8 cellular contexts compared by ENCODE assay signal in genomic region chr1:45686081-45687013, GRCh38. TPM values are rescaled to one million over a fixed set of nuclear protein-coding genes. Genes with fewer than 3 reads are reported as not detected.
DNase-seq lines count a peak whose midpoint lies in the region; ATAC-seq, FAIRE-seq and TF ChIP-seq lines count a peak whose summit lies in the region.

A gene with protein sequence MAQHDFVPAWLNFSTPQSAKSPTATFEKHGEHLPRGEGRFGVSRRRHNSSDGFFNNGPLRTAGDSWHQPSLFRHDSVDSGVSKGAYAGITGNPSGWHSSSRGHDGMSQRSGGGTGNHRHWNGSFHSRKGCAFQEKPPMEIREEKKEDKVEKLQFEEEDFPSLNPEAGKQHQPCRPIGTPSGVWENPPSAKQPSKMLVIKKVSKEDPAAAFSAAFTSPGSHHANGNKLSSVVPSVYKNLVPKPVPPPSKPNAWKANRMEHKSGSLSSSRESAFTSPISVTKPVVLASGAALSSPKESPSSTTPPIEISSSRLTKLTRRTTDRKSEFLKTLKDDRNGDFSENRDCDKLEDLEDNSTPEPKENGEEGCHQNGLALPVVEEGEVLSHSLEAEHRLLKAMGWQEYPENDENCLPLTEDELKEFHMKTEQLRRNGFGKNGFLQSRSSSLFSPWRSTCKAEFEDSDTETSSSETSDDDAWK (minus strand): TSS chr1:45686533. CDS start chr1:45659087, 27,446 bp downstream.

- H3K4me3 ChIP-seq in Caco-2 (ENCODE audit: low read depth, low read length) (peak within 1 kb of the TSS; percentile 77), endocrine pancreas (ENCODE audit: control insufficient read depth, insufficient read depth, low read length) (peak within 1 kb of the TSS; percentile 99), mesodermal cell (ENCODE audit: extremely low read depth, insufficient read depth, low read length, poor library complexity, severe bottlenecking) (peak within 1 kb of the TSS; percentile 98)

- peak; percentile 95 to 97 for DNase-seq in Caco-2
- peak; percentile 94 for DNase-seq in HTR-8/SVneo (ENCODE audit: insufficient read length, low spot score)
- DNase-seq in NOMO-1 treated with dmso at 0.1 percent for 144 hours (lab: John Stamatoyannopoulos, UW; ENCODE audit: unreplicated experiment): peak; percentile 94
- DNase-seq in activated CD8-positive, alpha-beta memory T cell treated with anti-CD3 and anti-CD28 coated beads, Interleukin-2, amount 10 ng/mL, durations not matched to agents 7 days and 5 days: peak; percentile 99
- DNase-seq in stimulated activated CD8-positive, alpha-beta memory T cell treated with anti-CD3 and anti-CD28 coated beads, Interleukin-15, amount 100 ng/mL, for 4 hours (ENCODE audit: low read depth in 2 of 2): peak; percentile 95 to 96

- H3K9ac ChIP-seq in endocrine pancreas (ENCODE audit: control insufficient read depth, insufficient read depth, low read length): peak within 1 kb of the TSS; percentile 97

- ATAC-seq in GM21360 (IDR thresholded peaks at IDR 0.05; ENCODE audit: unreplicated experiment): peak; percentile 54
- ATAC-seq in activated CD8-positive, alpha-beta memory T cell treated with anti-CD3 and anti-CD28 coated beads, Interleukin-2, amount 10 ng/mL, durations not matched to agents 7 days and 5 days: peak; percentile 71

- H3K4me1 ChIP-seq in Caco-2: no peaks in the 10 kb centered on the region; the same call in 1 of the 2 replicates
- H3K4me1 ChIP-seq in endocrine pancreas (ENCODE audit: control insufficient read depth, insufficient read depth, low read length): peaks cover 11% of the 10 kb centered on the region
- peaks cover 3% of the 10 kb centered on the region for H3K4me1 ChIP-seq in mesodermal cell (ENCODE audit: control insufficient read depth, insufficient read depth, low read length, poor library complexity, severe bottlenecking)

- H3K27ac ChIP-seq in mesodermal cell (ENCODE audit: low read depth, low read length, severe bottlenecking): peak within 1 kb of the TSS; percentile 86

- POLR2A ChIA-PET in Caco-2 (lab: Charles Lee): interaction anchor here (0.6 to 1.5 kb wide), 10 partner anchors 17 to 357 kb away, joined by 3 to 6 read pairs (median 4); partner anchors contain the start of genes IPP and MAST2

- H3K36me3 ChIP-seq in Caco-2 (ENCODE audit: control insufficient read depth, insufficient read depth, low read length): no peaks in the 10 kb centered on the region
- H3K36me3 ChIP-seq in endocrine pancreas (ENCODE audit: control insufficient read depth, insufficient read depth, low read length): no peaks in the 10 kb centered on the region
- peaks cover 6% of the 10 kb centered on the region for H3K36me3 ChIP-seq in mesodermal cell (ENCODE audit: control insufficient read depth, insufficient read depth, low read length)

- no peaks in the 10 kb centered on the region for H3K4me1 Mint-ChIP-seq in Caco-2 (ENCODE audit: low read depth, unreplicated experiment)
- H3K4me1 Mint-ChIP-seq in activated CD8-positive, alpha-beta memory T cell treated with anti-CD3 and anti-CD28 coated beads, Interleukin-2, amount 10 ng/mL, durations not matched to agents 7 days and 5 days: peaks cover 37% of the 10 kb centered on the region

- H3K9me3 Mint-ChIP-seq in Caco-2 (ENCODE audit: unreplicated experiment): no peaks in the 10 kb centered on the region
- H3K9me3 Mint-ChIP-seq in activated CD8-positive, alpha-beta memory T cell treated with anti-CD3 and anti-CD28 coated beads, Interleukin-2, amount 10 ng/mL, durations not matched to agents 7 days and 5 days (ENCODE audit: low read depth): no peaks in the 10 kb centered on the region

- CTCF ChIA-PET in Caco-2 (lab: Charles Lee): interaction anchor here (0.8 kb wide), 1 partner anchor 10 kb away, joined by 3 read pairs; no protein-coding TSS in a partner anchor
- CTCF ChIA-PET in activated CD8-positive, alpha-beta memory T cell treated with anti-CD3 and anti-CD28 coated beads, Interleukin-2, amount 10 ng/mL, durations not matched to agents 7 days and 5 days (lab: Charles Lee): interaction anchor here (0.6 to 1.8 kb wide), 12 partner anchors 8 to 558 kb away, joined by 3 to 5 read pairs (median 3); partner anchors contain the start of gene IPP

- H3K36me3 Mint-ChIP-seq in Caco-2 (ENCODE audit: insufficient read depth, unreplicated experiment): peaks cover 31% of the 10 kb centered on the region
- H3K36me3 Mint-ChIP-seq in activated CD8-positive, alpha-beta memory T cell treated with anti-CD3 and anti-CD28 coated beads, Interleukin-2, amount 10 ng/mL, durations not matched to agents 7 days and 5 days: peaks cover 16% of the 10 kb centered on the region

- H3K4me3 Mint-ChIP-seq in Caco-2 (ENCODE audit: unreplicated experiment): peak within 1 kb of the TSS; percentile 84
- H3K4me3 Mint-ChIP-seq in activated CD8-positive, alpha-beta memory T cell treated with anti-CD3 and anti-CD28 coated beads, Interleukin-2, amount 10 ng/mL, durations not matched to agents 7 days and 5 days: peak within 1 kb of the TSS; percentile 91

- H3K27me3 ChIP-seq in Caco-2 (replicated peaks; ENCODE audit: control insufficient read depth, insufficient read depth, low read length): no peaks in the 10 kb centered on the region
- no peaks in the 10 kb centered on the region for H3K27me3 ChIP-seq in endocrine pancreas (ENCODE audit: control insufficient read depth, insufficient read depth, low read length)

- peak; percentile 76 for FAIRE-seq in HTR-8/SVneo (lab: Jason Lieb, UNC)

- intact Hi-C loops in Caco-2 (cut with micrococcal nuclease; ENCODE audit: unreplicated experiment): loop anchor here (1.0 to 10.0 kb wide), 5 partner anchors 64 to 195 kb away; partner anchors contain the start of genes IPP, NASP and TESK2

- no TSS peak for BruUV-seq in Caco-2 (replicated peaks; lab: Mats Ljungman, UMichigan)

- no peaks in the 10 kb centered on the region for H3K27me3 Mint-ChIP-seq in Caco-2 (ENCODE audit: insufficient read depth, unreplicated experiment)
- H3K27me3 Mint-ChIP-seq in activated CD8-positive, alpha-beta memory T cell treated with anti-CD3 and anti-CD28 coated beads, Interleukin-2, amount 10 ng/mL, durations not matched to agents 7 days and 5 days: no peaks in the 10 kb centered on the region

- H3K9me3 ChIP-seq in Caco-2 (no peaks in the 10 kb centered on the region), endocrine pancreas (ENCODE audit: control insufficient read depth, low read length) (no peaks in the 10 kb centered on the region), mesodermal cell (ENCODE audit: control insufficient read depth, low read length) (no peaks in the 10 kb centered on the region)

- TF ChIP-seq CTCF in Caco-2 (IDR thresholded peaks at IDR 0.05; ENCODE audit: insufficient read depth in 1 of 2, low read depth in 1 of 2, low read length in 1 of 2, severe bottlenecking in 1 of 2, unreplicated experiment in 1 of 2): peak in 1 of 2 experiments; percentile 6

- H3K27ac Mint-ChIP-seq in Caco-2 (ENCODE audit: unreplicated experiment): peak within 1 kb of the TSS; percentile 86
- peak within 1 kb of the TSS; percentile 98 for H3K27ac Mint-ChIP-seq in activated CD8-positive, alpha-beta memory T cell treated with anti-CD3 and anti-CD28 coated beads, Interleukin-2, amount 10 ng/mL, durations not matched to agents 7 days and 5 days

- 0% methylated on average over 60 to 65 of the region's 77 CpGs for WGBS in mesodermal cell (ENCODE audit: insufficient coverage in 2 of 2), 2 experiments

RNA-seq across cellular contexts. Expression of the gene that starts here (rescaled TPM):
- 57.3 and 61.8 TPM in 2 replicates for total RNA-seq in Caco-2 (2022)
- total RNA-seq in activated CD8-positive, alpha-beta memory T cell treated with anti-CD3 and anti-CD28 coated beads, Interleukin-2, amount 10 ng/mL, durations not matched to agents 7 days and 5 days: 100 to 1,000 TPM; 110 to 111 TPM
- 68.8 TPM for polyA plus RNA-seq in mesodermal cell (2013, experiment 1 of 2)
- 64.6 TPM for polyA plus RNA-seq in mesodermal cell (2013, experiment 2 of 2)

Comparison
In these comparisons a context has a peak if more than half of its experiments do, and no peak if none do; other contexts are left out.
1. Peak in every context shown above with its lines: DNase-seq, ATAC-seq, H3K4me3 ChIP-seq and H3K27ac ChIP-seq.